23 cellular contexts compared by ENCODE assay signal in genomic region chr15:101114146-101114545, GRCh38.
DNase-seq lines count a peak whose midpoint lies in the region; ATAC-seq lines count a peak whose summit lies in the region.
"Had no signal": no experiment of that assay in that cellular context is flagged by ENCODE, and none has a peak within 500 bp of the region (broad histone marks: within the 10 kb centered on the region; RNA-seq: fewer than 3 reads in every experiment).

No MANE protein-coding gene starts in this region.

- no peak overlapping the region for H3K4me3 Mint-ChIP-seq in T-helper 17 cell
- H3K4me3 Mint-ChIP-seq: CD4-positive, alpha-beta T cell had no signal

- H3K27me3 Mint-ChIP-seq in T-helper 17 cell = peaks cover 5% of the 10 kb centered on the region
- H3K27me3 Mint-ChIP-seq: CD4-positive, alpha-beta T cell had no signal

- DNase-seq in H7 (peak; percentile 26), T-helper 17 cell (no peak), left kidney (ENCODE audit: low read depth, low spot score) (peak; percentile 61), posterior vena cava (ENCODE audit: low spot score) (peak; percentile 40), NCI-H2196 (lab: John Stamatoyannopoulos, UW; ENCODE audit: unreplicated experiment) (no peak), activated gamma-delta T cell treated with Interleukin-2 at 50 U/mL for 16 hours (no peak)
- DNase-seq in activated CD8-positive, alpha-beta memory T cell treated with anti-CD3 and anti-CD28 coated beads, Interleukin-2, amount 50 U/mL, for 4 hours = no peak
- DNase-seq: BE2C; Caco-2; CD4-positive, alpha-beta T cell; DMS 273 treated with DMSO at 0.1 percent for 48 hours; DMS79 treated with DMSO at 0.1 percent for 48 hours; GM23248; HCEC 1CT; IMR-90; MV-4-11; NCI-H1105 treated with DMSO at 0.1 percent for 48 hours; NCI-H1694; NCI-H2081; NCI-H2171 treated with DMSO at 0.1 percent for 48 hours; NCI-H446; NCI-H526; SHP77 had no signal

- no peak for ATAC-seq in T-helper 17 cell

- no peaks in the 10 kb centered on the region for H3K27me3 ChIP-seq in H7 (ENCODE audit: control insufficient read depth, insufficient read depth, low read length)
- H3K27me3 ChIP-seq: BE2C had no signal

- intact Hi-C loops in posterior vena cava (cut with DNase I) = loop anchor here in 1 of 2 donors (10.0 kb wide), 1 partner anchor 151 kb away; no protein-coding TSS in a partner anchor

- H3K9me3 ChIP-seq in T-helper 17 cell (ENCODE audit: control insufficient read depth, low read length, poor library complexity, severe bottlenecking) = no peaks in the 10 kb centered on the region
- H3K9me3 ChIP-seq: BE2C, Caco-2 had no signal

- peaks cover 2% of the 10 kb centered on the region for H3K4me1 Mint-ChIP-seq in T-helper 17 cell

- H3K4me3 ChIP-seq in H7 (ENCODE audit: insufficient read depth, low read depth, low read length) = no peak overlapping the region
- H3K4me3 ChIP-seq: GM23248 had no signal

- peak overlapping the region; percentile 45 for H3K27ac Mint-ChIP-seq in T-helper 17 cell
- H3K27ac Mint-ChIP-seq: CD4-positive, alpha-beta T cell had no signal

- peaks cover 2% of the 10 kb centered on the region for H3K36me3 Mint-ChIP-seq in T-helper 17 cell (ENCODE audit: low read depth)

- H3K36me3 ChIP-seq in H7 (replicated peaks; ENCODE audit: control insufficient read depth, insufficient read depth, low read length) = no peaks in the 10 kb centered on the region
- H3K36me3 ChIP-seq: BE2C had no signal

Comparison
In these comparisons a context has a peak if more than half of its experiments do, and no peak if none do; other contexts are left out.
1. DNase-seq: peak in H7 (single experiment), left kidney (single experiment) and posterior vena cava (single experiment); none in T-helper 17 cell (0 of 3), NCI-H2196 (single experiment), activated CD8-positive, alpha-beta memory T cell treated with anti-CD3 and anti-CD28 coated beads, Interleukin-2, amount 50 U/mL, for 4 hours (single experiment) and activated gamma-delta T cell treated with Interleukin-2 at 50 U/mL for 16 hours (single experiment).